10 cellular contexts compared by ENCODE assay signal in the genomic region with DNA sequence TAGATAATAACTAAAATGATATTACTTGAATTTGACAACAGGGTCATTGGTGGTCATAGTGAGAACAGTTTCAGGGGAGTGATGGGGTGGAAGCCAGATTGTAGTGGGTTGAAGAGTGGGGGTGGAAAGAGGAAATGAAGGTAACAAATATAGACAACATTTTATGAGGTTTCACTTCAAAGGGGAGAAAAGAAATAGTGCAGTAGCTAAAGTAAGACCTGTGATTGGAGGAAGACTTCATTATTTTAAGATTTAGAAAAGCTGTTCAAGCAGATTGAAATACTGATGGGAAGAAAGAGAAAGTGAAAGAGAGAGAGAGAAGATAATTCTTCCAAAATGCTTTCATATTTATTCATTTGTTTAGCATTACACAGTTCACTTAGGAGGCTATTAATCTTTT. TPM values are rescaled to one million over a fixed set of nuclear protein-coding genes. Genes with fewer than 3 reads are reported as not detected.
DNase-seq lines count a peak whose midpoint lies in the region; ATAC-seq and TF ChIP-seq lines count a peak whose summit lies in the region.
"Had no signal": no experiment of that assay in that cellular context is flagged by ENCODE, and none has a peak within 500 bp of the region (broad histone marks: within the 10 kb centered on the region; RNA-seq: fewer than 3 reads in every experiment).

No MANE protein-coding gene starts in this region.

- peaks cover 25% of the 10 kb centered on the region in 2 donors for H3K4me1 Mint-ChIP-seq in immature natural killer cell
- H3K4me1 Mint-ChIP-seq in progenitor cell of endocrine pancreas (ENCODE audit: low read depth) = no peaks in the 10 kb centered on the region

- ATAC-seq in GM18868 (IDR thresholded peaks at IDR 0.05; ENCODE audit: unreplicated experiment) = peak; percentile 91
- peak; percentile 83 for ATAC-seq in GM21576 (IDR thresholded peaks at IDR 0.05; ENCODE audit: unreplicated experiment)
- ATAC-seq in HG03469 (IDR thresholded peaks at IDR 0.05; ENCODE audit: unreplicated experiment) = peak; percentile 81
- ATAC-seq: upper lobe of right lung had no signal

- DNase-seq in immature natural killer cell (peak in 1 of 3 donors; percentile 17), hepatic stellate cell (ENCODE audit: low spot score) (no peak), DMS 273 treated with DMSO at 0.1 percent for 48 hours (lab: John Stamatoyannopoulos, UW) (no peak), progenitor cell of endocrine pancreas (ENCODE audit: low spot score, unreplicated experiment) (no peak), NCI-H1694 treated with DMSO at 0.1 percent for 48 hours (lab: John Stamatoyannopoulos, UW) (no peak)
- DNase-seq: activated CD4-positive, alpha-beta T cell treated with anti-CD3 and anti-CD28 coated beads for 4 hours; upper lobe of right lung had no signal

- H3K27ac Mint-ChIP-seq in immature natural killer cell (peak overlapping the region; percentile 13 to 83 (median 81)), progenitor cell of endocrine pancreas (no peak overlapping the region)

- H3K9me3 Mint-ChIP-seq in immature natural killer cell (no peaks in the 10 kb centered on the region), progenitor cell of endocrine pancreas (ENCODE audit: low read depth) (no peaks in the 10 kb centered on the region)

- no peak for TF ChIP-seq CTCF in progenitor cell of endocrine pancreas (IDR thresholded peaks at IDR 0.05; ENCODE audit: unreplicated experiment)

- no peaks in the 10 kb centered on the region for H3K36me3 Mint-ChIP-seq in immature natural killer cell
- H3K36me3 Mint-ChIP-seq in progenitor cell of endocrine pancreas (ENCODE audit: insufficient read depth) = no peaks in the 10 kb centered on the region

- H3K4me3 Mint-ChIP-seq in immature natural killer cell (peak overlapping the region; percentile 4 to 76 (median 64)), progenitor cell of endocrine pancreas (ENCODE audit: low read depth) (no peak overlapping the region)

- H3K27me3 Mint-ChIP-seq in immature natural killer cell (ENCODE audit: low read depth in 3 of 3) (peaks cover 0 to 7% (median 2%) of the 10 kb centered on the region in 3 donors), progenitor cell of endocrine pancreas (peaks cover 30% of the 10 kb centered on the region)

RNA-seq across cellular contexts. Expression of gene KCNA3, which starts 52.0 kb away (rescaled TPM):
- polyA plus RNA-seq in immature natural killer cell = 10 to 100 TPM; 11.7 to 15.3 (median 12.4) TPM
- 0.72 and 0.75 TPM in 2 replicates for total RNA-seq in progenitor cell of endocrine pancreas
